In the genomic region with DNA sequence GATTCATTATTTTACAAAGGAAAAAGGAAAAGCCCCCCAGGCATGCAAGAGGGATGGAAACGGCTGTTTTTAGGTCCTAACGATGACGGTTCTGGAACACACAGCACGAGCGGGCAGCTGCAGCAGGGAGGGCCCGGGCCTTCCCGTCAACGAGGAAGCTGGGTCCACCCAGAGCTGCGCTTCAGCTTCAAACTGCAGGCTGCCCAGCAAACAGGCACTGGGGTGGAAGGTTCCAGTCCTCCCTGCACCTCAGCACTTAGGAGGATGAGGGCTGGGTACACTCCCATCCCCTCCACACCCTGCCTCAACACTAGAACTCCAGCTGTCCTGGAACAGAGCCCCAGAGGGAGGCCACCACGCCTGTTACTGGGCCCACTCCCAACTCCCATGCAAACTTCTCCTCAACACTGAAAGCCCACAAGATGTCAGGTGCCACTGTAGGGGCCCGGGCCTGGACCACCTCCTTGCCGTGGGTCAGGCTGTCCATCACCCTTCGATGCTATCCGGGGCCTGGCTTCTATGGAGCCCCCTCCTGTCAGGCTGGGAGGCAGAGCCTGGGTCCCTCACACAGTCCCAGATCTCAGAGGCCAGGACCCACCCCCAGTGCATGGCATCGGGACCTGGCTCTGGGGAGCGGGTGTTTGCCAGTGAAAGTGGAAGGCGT, we compare ENCODE assay signal across 26 cellular contexts. TPM values are rescaled to one million over a fixed set of nuclear protein-coding genes. Genes with fewer than 3 reads are reported as not detected.
"Had no signal": no experiment of that assay in that cellular context is flagged by ENCODE, and none has a peak within 500 bp of the region (broad histone marks: within the 10 kb centered on the region; RNA-seq: fewer than 3 reads in every experiment).

No MANE protein-coding gene starts in this region.

- DNase-seq: activated CD4-positive, alpha-beta T cell treated with anti-CD3 and anti-CD28 coated beads for 4 hours; activated CD4-positive, alpha-beta T cell treated with anti-CD3 and anti-CD28 coated beads, Interleukin-2, amount 50 U/mL, for 4 hours; activated CD8-positive, alpha-beta memory T cell treated with anti-CD3 and anti-CD28 coated beads, Interleukin-2, amount 50 U/mL, for 4 hours; activated gamma-delta T cell; activated naive CD4-positive, alpha-beta T cell treated with anti-CD3 and anti-CD28 coated beads, Interleukin-2, amount 10 ng/mL, durations not matched to agents 7 days and 5 days; activated naive CD8-positive, alpha-beta T cell treated with anti-CD3 and anti-CD28 coated beads, Interleukin-2, amount 10 ng/mL, durations not matched to agents 7 days and 5 days; activated T-cell treated with anti-CD3 and anti-CD28 coated beads, Interleukin-2, amount 50 U/mL, for 1 hour; central memory CD4-positive, alpha-beta T cell; endodermal cell; foreskin keratinocyte; islet precursor cell; left colon; lower lobe of right lung; mesenchymal stem cell; occipital lobe; small intestine; stimulated activated CD4-positive, alpha-beta T cell treated with anti-CD3 and anti-CD28 coated beads, Interleukin-4, amount 100 ng/mL, for 24 hours; stomach; thyroid gland had no signal

- H3K27ac ChIP-seq: esophagus muscularis mucosa, foreskin keratinocyte, hepatocyte, lower lobe of right lung, stomach, thyroid gland, VCaP had no signal

- H3K36me3 ChIP-seq: lower lobe of right lung, thyroid gland had no signal

- ATAC-seq: foreskin keratinocyte; left colon; lower lobe of right lung; naive thymus-derived CD8-positive, alpha-beta T cell; sciatic nerve; stimulated activated effector memory CD8-positive, alpha-beta T cell treated with anti-CD3 and anti-CD28 coated beads, Interleukin-12 subunit alpha, Interleukin-12 subunit beta, amount 100 ng/mL, for 72 hours had no signal

- H3K4me3 ChIP-seq: esophagus muscularis mucosa, hepatocyte, lower lobe of right lung, stomach, thyroid gland had no signal

- H3K9me3 ChIP-seq: esophagus muscularis mucosa, lower lobe of right lung, stomach, thyroid gland had no signal

- H3K27me3 ChIP-seq: esophagus muscularis mucosa, foreskin keratinocyte, hepatocyte, stomach, thyroid gland had no signal

- H3K4me1 ChIP-seq: esophagus muscularis mucosa, foreskin keratinocyte, lower lobe of right lung, thyroid gland had no signal

- FAIRE-seq: small intestine had no signal

RNA-seq across cellular contexts. Expression of a gene that starts 33.0 kb away (rescaled TPM):
- total RNA-seq: activated naive CD8-positive, alpha-beta T cell treated with anti-CD3 and anti-CD28 coated beads, Interleukin-2, amount 10 ng/mL, durations not matched to agents 7 days and 5 days; foreskin keratinocyte; hepatocyte; naive thymus-derived CD8-positive, alpha-beta T cell; T-helper 1 cell treated with Interleukin-12 subunit alpha and Interleukin-12 subunit beta and Interleukin-4 antibody, amounts not matched to agents 30 ng/mL and 1 ng/mL, for 36 hours had no signal
